Comparison of ENCODE assay signal across 8 cellular contexts in genomic region chr17:8119575-8120519, GRCh38. TPM values are rescaled to one million over a fixed set of nuclear protein-coding genes. Genes with fewer than 3 reads are reported as not detected.
A peak's percentile ranks its signal among the peaks of the same experiment; 100 is the strongest.
DNase-seq lines count a peak whose midpoint lies in the region; ATAC-seq, FAIRE-seq and TF ChIP-seq lines count a peak whose summit lies in the region.

No MANE protein-coding gene starts in this region.

- ATAC-seq in HG02970 (IDR thresholded peaks at IDR 0.05; ENCODE audit: low FRiP score, unreplicated experiment), result peak; percentile 37
- ATAC-seq in central memory CD8-positive, alpha-beta T cell (replicated peaks; ENCODE audit: extremely low read depth, poor library complexity, severe bottlenecking), result peak; percentile 77

- H3K36me3 ChIP-seq in kidney (ENCODE audit: control insufficient read depth in 1 of 2, insufficient read depth in 2 of 2, low read length in 2 of 2), result no peaks in the 10 kb centered on the region

- FAIRE-seq in G401.6 (lab: Jason Lieb, UNC), result peak; percentile 97
- FAIRE-seq in kidney (lab: Jason Lieb, UNC), result peak; percentile 89

- peak overlapping the region in 1 of 2 donors; percentile 56 for H3K9ac ChIP-seq in kidney (ENCODE audit: low read length in 2 of 2)

- peak overlapping the region; percentile 100 for H3K27ac Mint-ChIP-seq in central memory CD8-positive, alpha-beta T cell (ENCODE audit: low read depth)

- peaks cover 66% of the 10 kb centered on the region for H3K4me1 Mint-ChIP-seq in central memory CD8-positive, alpha-beta T cell

- H3K27ac ChIP-seq in kidney (ENCODE audit: low read depth in 2 of 2, low read length in 2 of 2), result no peak overlapping the region

- DNase-seq in NCI-H2171 (lab: John Stamatoyannopoulos, UW) (peak; percentile 71), kidney (peak; percentile 91), D341Med (ENCODE audit: low spot score) (no peak)
- DNase-seq in central memory CD8-positive, alpha-beta T cell (ENCODE audit: low spot score in 2 of 2), result peak; percentile 76 to 85
- DNase-seq in stimulated activated CD4-positive, alpha-beta T cell treated with anti-CD3 and anti-CD28 coated beads, Interleukin-15, amount 100 ng/mL, for 1 hour (ENCODE audit: low read depth in 1 of 2, low spot score in 1 of 2), result peak; percentile 61 to 82

- H3K4me3 ChIP-seq in WI38 (ENCODE audit: low read depth, low read length) (peak overlapping the region; percentile 70), kidney (ENCODE audit: low read length in 2 of 2) (peak overlapping the region; percentile 74 to 80)

- no peaks in the 10 kb centered on the region for H3K9me3 ChIP-seq in kidney (ENCODE audit: control insufficient read depth in 1 of 2, low read length in 2 of 2)

- TF ChIP-seq CTCF in WI38 (IDR thresholded peaks at IDR 0.05; ENCODE audit: low read depth, low read length) (no peak), kidney (IDR thresholded peaks at IDR 0.05; ENCODE audit: borderline replicate concordance, extremely low read depth, insufficient read depth) (no peak)

- peaks cover 56% of the 10 kb centered on the region for H3K36me3 Mint-ChIP-seq in central memory CD8-positive, alpha-beta T cell (ENCODE audit: insufficient read depth)

- H3K27me3 Mint-ChIP-seq in central memory CD8-positive, alpha-beta T cell, result peaks cover 73% of the 10 kb centered on the region

- H3K4me1 ChIP-seq in kidney (ENCODE audit: control insufficient read depth in 1 of 2, insufficient read depth in 1 of 2, low read depth in 1 of 2, low read length in 2 of 2), result peaks cover 22 to 43% of the 10 kb centered on the region in 2 donors

- H3K4me3 Mint-ChIP-seq in central memory CD8-positive, alpha-beta T cell, result peak overlapping the region; percentile 96

- peaks cover 9% of the 10 kb centered on the region for H3K9me3 Mint-ChIP-seq in central memory CD8-positive, alpha-beta T cell

- intact Hi-C loops in kidney (cut with DNase I), result loop anchor here (10.0 kb wide), 1 partner anchor 65 kb away; no protein-coding TSS in a partner anchor

RNA-seq across cellular contexts. Expression of gene ALOXE3, which starts 1.5 kb away (rescaled TPM):
- not detected for total RNA-seq in kidney
- polyA plus RNA-seq in kidney (ENCODE audit: insufficient read depth, low read depth, low replicate concordance), result not detected

RNA-seq across cellular contexts. Expression of gene HES7, which starts 4.1 kb away (rescaled TPM):
- total RNA-seq in kidney, result 0.25 TPM
- not detected for polyA plus RNA-seq in kidney (ENCODE audit: insufficient read depth, low read depth, low replicate concordance)

RNA-seq across cellular contexts. Expression of gene ALOX12B, which starts 32.3 kb away (rescaled TPM):
- total RNA-seq in kidney, result not detected
- not detected for polyA plus RNA-seq in kidney (ENCODE audit: insufficient read depth, low read depth, low replicate concordance)

RNA-seq across cellular contexts. Expression of gene PER1, which starts 32.4 kb away (rescaled TPM):
- total RNA-seq in kidney, result 161 TPM
- polyA plus RNA-seq in kidney (ENCODE audit: insufficient read depth, low read depth, low replicate concordance), result 25.2 TPM

RNA-seq across cellular contexts. Expression of gene VAMP2, which starts 42.9 kb away (rescaled TPM):
- 107 TPM for total RNA-seq in kidney
- 124 TPM for polyA plus RNA-seq in kidney (ENCODE audit: insufficient read depth, low read depth, low replicate concordance)
